ENCODE assay signal across 9 cellular contexts in the genomic region with DNA sequence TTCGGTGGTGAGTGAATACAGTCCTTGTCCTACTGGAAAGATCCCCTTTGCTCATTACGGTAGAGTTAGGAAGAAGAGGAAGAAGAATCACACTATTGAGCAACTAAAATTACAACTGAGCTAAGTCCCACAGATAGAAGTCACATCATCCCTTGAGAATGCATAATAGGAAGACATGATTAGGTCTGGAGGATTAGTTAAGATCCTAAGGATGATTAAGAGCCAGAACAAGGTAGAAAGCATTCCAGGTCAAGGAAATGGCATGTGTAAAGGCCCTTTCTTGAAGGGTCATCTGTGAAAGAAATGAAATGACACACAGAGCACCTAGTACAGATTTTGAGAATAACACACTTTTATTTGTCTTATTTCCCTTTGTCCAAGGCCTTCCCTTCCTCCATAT.
"Had no signal": no experiment of that assay in that cellular context is flagged by ENCODE, and none has a peak within 500 bp of the region (broad histone marks: within the 10 kb centered on the region; RNA-seq: fewer than 3 reads in every experiment).

No MANE protein-coding gene starts in this region.

- ATAC-seq: HCT116, HepG2 had no signal

- H3K4me3 ChIP-seq: HAP-1 had no signal

- H3K4me3 Mint-ChIP-seq: HFFc6 had no signal

- FAIRE-seq: HepG2 had no signal

- DNase-seq: GOT3, H7, HFFc6, IMR-90, KBM-7 had no signal

- H3K27ac Mint-ChIP-seq: HFFc6 had no signal

- H3K4me1 ChIP-seq: HAP-1 had no signal

- H3K27ac ChIP-seq: HL-60 had no signal

- H3K36me3 ChIP-seq: HAP-1 had no signal

- H3K9me3 ChIP-seq: HAP-1 had no signal
